ENCODE assay signal across 28 cellular contexts in genomic region chr5:33944543-33945132, GRCh38. TPM values are rescaled to one million over a fixed set of nuclear protein-coding genes. Genes with fewer than 3 reads are reported as not detected.
"Had no signal": no experiment of that assay in that cellular context is flagged by ENCODE, and none has a peak within 500 bp of the region (broad histone marks: within the 10 kb centered on the region; RNA-seq: fewer than 3 reads in every experiment).

No MANE protein-coding gene starts in this region.

- H3K4me3 ChIP-seq: left lung, ovary, psoas muscle, thoracic aorta had no signal

- DNase-seq: activated CD4-positive, alpha-beta T cell treated with anti-CD3 and anti-CD28 coated beads for 1 hour; activated CD8-positive, alpha-beta memory T cell treated with anti-CD3 and anti-CD28 coated beads for 24 hours; activated CD8-positive, alpha-beta memory T cell treated with anti-CD3 and anti-CD28 coated beads, Interleukin-2, amount 50 U/mL, for 4 hours; activated T-cell treated with anti-CD3 and anti-CD28 coated beads, Interleukin-2, amount 50 U/mL, for 24 hours; aorta; dermis blood vessel endothelial cell; effector memory CD4-positive, alpha-beta T cell; foreskin melanocyte; kidney glomerular epithelial cell; midbrain; natural killer cell; ovary; stimulated activated CD4-positive, alpha-beta T cell treated with anti-CD3 and anti-CD28 coated beads, Interleukin-4, amount 100 ng/mL, for 24 hours; stimulated activated naive CD4-positive, alpha-beta T cell treated with Interleukin-2 at 50 U/mL for 16 hours had no signal

- H3K4me1 ChIP-seq: left lung, psoas muscle had no signal

- H3K36me3 Mint-ChIP-seq: activated naive CD4-positive, alpha-beta T cell treated with anti-CD3 and anti-CD28 coated beads, Interleukin-2, amount 50 U/mL, for 72 hours; brain; natural killer cell had no signal

- H3K27ac Mint-ChIP-seq: activated naive CD4-positive, alpha-beta T cell treated with anti-CD3 and anti-CD28 coated beads, Interleukin-2, amount 50 U/mL, for 72 hours; activated T-cell treated with anti-CD3 and anti-CD28 coated beads, Interleukin-2, amount 50 U/mL, for 24 hours; activated T-helper 17 cell treated with anti-CD3 and anti-CD28 coated beads, Interleukin-2, amount 50 U/mL, for 72 hours; brain; natural killer cell had no signal

- FAIRE-seq: endothelial cell of umbilical vein had no signal

- ATAC-seq: activated naive CD4-positive, alpha-beta T cell treated with anti-CD3 and anti-CD28 coated beads, Interleukin-2, amount 50 U/mL, for 72 hours; activated T-helper 17 cell treated with anti-CD3 and anti-CD28 coated beads, Interleukin-2, amount 50 U/mL, for 72 hours; esophagus mucosa; left lung; natural killer cell; psoas muscle; right cardiac atrium had no signal

- H3K27me3 ChIP-seq: ovary had no signal

- H3K4me3 Mint-ChIP-seq: activated T-cell treated with anti-CD3 and anti-CD28 coated beads, Interleukin-2, amount 50 U/mL, for 24 hours; activated T-helper 17 cell treated with anti-CD3 and anti-CD28 coated beads, Interleukin-2, amount 50 U/mL, for 72 hours; brain; natural killer cell had no signal

- H3K4me1 Mint-ChIP-seq: activated T-helper 17 cell treated with anti-CD3 and anti-CD28 coated beads, Interleukin-2, amount 50 U/mL, for 72 hours; brain; natural killer cell had no signal

- H3K9me3 ChIP-seq: left lung, ovary, psoas muscle, thoracic aorta had no signal

- H3K36me3 ChIP-seq: left lung, ovary, thoracic aorta had no signal

- H3K27ac ChIP-seq: left lung, ovary, psoas muscle, thoracic aorta, VCaP had no signal

- H3K9me3 Mint-ChIP-seq: activated naive CD4-positive, alpha-beta T cell treated with anti-CD3 and anti-CD28 coated beads, Interleukin-2, amount 50 U/mL, for 72 hours; activated T-helper 17 cell treated with anti-CD3 and anti-CD28 coated beads, Interleukin-2, amount 50 U/mL, for 72 hours; brain; natural killer cell had no signal

RNA-seq across cellular contexts. Expression of gene RXFP3, which starts 8.5 kb away (rescaled TPM):
- total RNA-seq: activated naive CD4-positive, alpha-beta T cell treated with anti-CD3 and anti-CD28 coated beads, Interleukin-2, amount 50 U/mL, for 72 hours; activated T-helper 17 cell treated with anti-CD3 and anti-CD28 coated beads, Interleukin-2, amount 50 U/mL, for 72 hours; aorta; cardiac septum; dermis blood vessel endothelial cell; endothelial cell of umbilical vein; esophagus mucosa; left lung; lung microvascular endothelial cell; natural killer cell; psoas muscle; right cardiac atrium; T-helper 2 cell treated with Interferon-gamma antibody and Interleukin-4, amounts not matched to agents 100 ng/mL and 5 ng/mL, for 36 hours; thoracic aorta; ureter had no signal
- polyA plus RNA-seq: aorta, endothelial cell of umbilical vein, ovary, psoas muscle, right cardiac atrium had no signal

RNA-seq across cellular contexts. Expression of gene SLC45A2, which starts 39.9 kb away (rescaled TPM):
- total RNA-seq: activated T-helper 17 cell treated with anti-CD3 and anti-CD28 coated beads, Interleukin-2, amount 50 U/mL, for 72 hours; dermis blood vessel endothelial cell; endothelial cell of umbilical vein; esophagus mucosa; left lung; natural killer cell; thoracic aorta; ureter had no signal
- polyA plus RNA-seq: aorta, endothelial cell of umbilical vein, ovary had no signal

RNA-seq across cellular contexts. Expression of gene ADAMTS12, which starts 52.8 kb away (rescaled TPM):
- total RNA-seq: activated naive CD4-positive, alpha-beta T cell treated with anti-CD3 and anti-CD28 coated beads, Interleukin-2, amount 50 U/mL, for 72 hours; activated T-helper 17 cell treated with anti-CD3 and anti-CD28 coated beads, Interleukin-2, amount 50 U/mL, for 72 hours; natural killer cell; T-helper 2 cell treated with Interferon-gamma antibody and Interleukin-4, amounts not matched to agents 100 ng/mL and 5 ng/mL, for 36 hours had no signal
- polyA plus RNA-seq: endothelial cell of umbilical vein had no signal
